ENCODE assay signal across 19 cellular contexts in the genomic region with DNA sequence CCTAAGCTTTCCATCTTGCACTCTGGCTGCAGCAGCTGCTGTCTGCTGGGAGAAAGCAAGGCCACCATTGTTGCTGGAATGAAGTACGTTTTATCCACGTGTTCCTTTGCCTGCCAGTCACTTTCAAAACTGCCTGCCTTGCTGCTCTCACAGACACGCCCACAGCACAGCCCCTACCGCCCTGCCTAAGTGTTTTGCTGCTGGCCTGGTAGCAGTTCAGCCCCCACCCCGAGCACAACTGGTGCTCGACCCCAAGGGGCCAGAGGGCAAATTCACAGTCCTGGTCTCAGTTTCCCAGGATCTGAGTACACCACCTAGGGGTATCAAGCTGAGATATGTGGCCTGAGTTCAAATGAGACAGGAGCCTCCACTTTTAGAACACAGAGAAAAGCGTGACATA.
"Had no signal": no experiment of that assay in that cellular context is flagged by ENCODE, and none has a peak within 500 bp of the region (broad histone marks: within the 10 kb centered on the region; RNA-seq: fewer than 3 reads in every experiment).

No MANE protein-coding gene starts in this region.

- DNase-seq: cerebellar nuclear complex; effector memory CD8-positive, alpha-beta T cell; esophagus squamous epithelium; foreskin fibroblast; kidney; left cardiac atrium; left ventricle myocardium inferior; lower lobe of right lung; naive thymus-derived CD4-positive, alpha-beta T cell; occipital lobe; pancreas; right lobe of liver; stimulated activated CD4-positive, alpha-beta T cell treated with anti-CD3 and anti-CD28 coated beads, Interleukin-4, amount 100 ng/mL, for 1 hour; stimulated activated naive CD4-positive, alpha-beta T cell; stomach; substantia nigra; trophoblast cell; uterus had no signal

- H3K9me3 ChIP-seq: lower lobe of right lung, pancreas, prostate gland, right lobe of liver, uterus had no signal

- H3K27ac ChIP-seq: esophagus squamous epithelium, left ventricle myocardium inferior, lower lobe of right lung, pancreas, prostate gland, right lobe of liver, stomach, uterus had no signal

- ATAC-seq: effector memory CD8-positive, alpha-beta T cell; left cardiac atrium; naive thymus-derived CD4-positive, alpha-beta T cell; pancreas; right lobe of liver had no signal

- H3K4me3 ChIP-seq: esophagus squamous epithelium, left ventricle myocardium inferior, lower lobe of right lung, pancreas, prostate gland, right lobe of liver, stomach, uterus had no signal

- H3K27me3 ChIP-seq: esophagus squamous epithelium, pancreas, right lobe of liver, stomach, uterus had no signal

- H3K4me1 ChIP-seq: esophagus squamous epithelium, left ventricle myocardium inferior, lower lobe of right lung, pancreas, prostate gland, right lobe of liver, stomach, uterus had no signal

- H3K36me3 ChIP-seq: esophagus squamous epithelium, left ventricle myocardium inferior, lower lobe of right lung, pancreas, prostate gland, right lobe of liver, stomach, uterus had no signal
